ENCODE assay signal across 1 cellular context in genomic region chr4:25535701-25536473, GRCh38.
TF ChIP-seq lines count a peak whose summit lies in the region.

No MANE protein-coding gene starts in this region.

TF ChIP-seq in GM23338, 12 proteins besides CTCF, POLR2A, EP300 and RAD21:
- TF ChIP-seq ZNF462 (CRISPR knock-in tag; IDR thresholded peaks at IDR 0.05) (no peak), STAT1 (IDR thresholded peaks at IDR 0.05; ENCODE audit: unreplicated experiment) (no peak), CREB1 (CRISPR knock-in tag; IDR thresholded peaks at IDR 0.05; ENCODE audit: low read depth) (no peak), EZH2phosphoT487 (IDR thresholded peaks at IDR 0.05; ENCODE audit: unreplicated experiment) (no peak), ZNF114 (CRISPR knock-in tag; IDR thresholded peaks at IDR 0.05) (no peak), ETS1 (IDR thresholded peaks at IDR 0.05) (no peak), EZH2 (IDR thresholded peaks at IDR 0.05; ENCODE audit: low read depth, unreplicated experiment) (no peak), ZNF331 (CRISPR knock-in tag; IDR thresholded peaks at IDR 0.05; ENCODE audit: low read depth) (no peak)
TF ChIP-seq in GM23338: peak in this region for 0.
